1 cellular context compared by ENCODE assay signal in genomic region chr4:79255793-79256192, GRCh38.
TF ChIP-seq lines count a peak whose summit lies in the region.

No MANE protein-coding gene starts in this region.

TF ChIP-seq in WTC11, 78 proteins besides CTCF, POLR2A, EP300 and RAD21 (continued from another document):
- TF ChIP-seq STAT6 (CRISPR knock-in tag; conservative IDR thresholded peaks at IDR 0.05; ENCODE audit: low read depth) (no peak), GABPB1 (CRISPR knock-in tag; IDR thresholded peaks at IDR 0.05) (no peak), ZNF138 (CRISPR knock-in tag; conservative IDR thresholded peaks at IDR 0.05) (no peak), ZMAT4 (CRISPR knock-in tag; IDR thresholded peaks at IDR 0.05) (no peak), NR1H2 (CRISPR knock-in tag; IDR thresholded peaks at IDR 0.05) (no peak), ZNF512 (CRISPR knock-in tag; IDR thresholded peaks at IDR 0.05; ENCODE audit: borderline replicate concordance) (no peak), EMX1 (CRISPR knock-in tag; IDR thresholded peaks at IDR 0.05) (no peak), ZNF219 (CRISPR knock-in tag; IDR thresholded peaks at IDR 0.05; ENCODE audit: borderline replicate concordance) (no peak), OVOL2 (CRISPR knock-in tag; IDR thresholded peaks at IDR 0.05; ENCODE audit: borderline replicate concordance) (no peak), NFYB (CRISPR knock-in tag; conservative IDR thresholded peaks at IDR 0.05; ENCODE audit: low read depth) (no peak), ZNF317 (CRISPR knock-in tag; IDR thresholded peaks at IDR 0.05; ENCODE audit: borderline replicate concordance, low read depth) (no peak)
